ENCODE assay signal across 14 cellular contexts in the genomic region with DNA sequence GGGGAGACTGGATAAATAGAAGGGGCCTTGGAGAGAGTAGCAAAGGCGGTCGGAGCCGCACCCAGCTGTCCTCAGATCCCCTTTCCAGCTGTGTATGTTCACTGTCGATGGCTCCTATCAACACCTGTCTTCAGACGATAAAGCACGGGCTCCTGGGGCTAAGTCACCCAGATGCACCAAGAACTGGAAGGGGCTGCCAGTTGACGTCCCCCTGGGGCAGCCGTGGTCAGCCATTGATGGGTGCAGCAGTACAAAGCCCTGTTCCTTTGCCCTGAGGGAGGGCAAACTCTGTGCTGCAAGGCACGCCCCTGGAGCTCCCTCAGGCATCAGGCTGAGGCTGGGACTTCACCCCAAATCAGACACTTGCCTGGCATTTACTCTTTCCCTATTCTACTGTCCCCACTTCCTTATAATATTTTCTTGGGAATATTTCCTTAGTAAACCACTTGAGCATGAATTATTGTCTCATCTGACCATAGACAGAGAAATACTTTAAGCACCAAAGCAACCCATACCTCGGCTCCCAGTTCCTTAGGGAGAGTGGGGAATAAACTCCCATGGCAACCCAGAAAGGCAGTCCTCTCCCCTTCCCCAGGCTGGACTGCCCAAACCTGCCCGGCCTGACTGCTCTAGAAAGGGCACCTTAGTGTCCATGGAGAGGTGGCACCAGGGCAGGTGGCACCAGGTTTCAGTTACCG. TPM values are rescaled to one million over a fixed set of nuclear protein-coding genes. Genes with fewer than 3 reads are reported as not detected.
DNase-seq lines count a peak whose midpoint lies in the region; ATAC-seq and TF ChIP-seq lines count a peak whose summit lies in the region.
"Had no signal": no experiment of that assay in that cellular context is flagged by ENCODE, and none has a peak within 500 bp of the region (broad histone marks: within the 10 kb centered on the region; RNA-seq: fewer than 3 reads in every experiment).

No MANE protein-coding gene starts in this region.

- H3K9me3 ChIP-seq in BLaER1 = no peaks in the 10 kb centered on the region
- no peaks in the 10 kb centered on the region for H3K9me3 ChIP-seq in GM23248 (ENCODE audit: low read depth)
- no peaks in the 10 kb centered on the region for H3K9me3 ChIP-seq in WERI-Rb-1 (ENCODE audit: severe bottlenecking)
- H3K9me3 ChIP-seq in left lung = no peaks in the 10 kb centered on the region
- H3K9me3 ChIP-seq: MG63 had no signal

- H3K27me3 Mint-ChIP-seq in activated naive CD4-positive, alpha-beta T cell treated with anti-CD3 and anti-CD28 coated beads for 36 hours (ENCODE audit: low read depth) = peaks cover 2% of the 10 kb centered on the region

- 34 to 39% methylated on average over 12 of the region's 12 CpGs for WGBS in GM23248 (ENCODE audit: low coverage in 1 of 2, low lambda C conversion rate in 2 of 2, missing lambda C conversion rate in 2 of 2), 2 experiments

- 0 out of 2 replicates have a peak overlapping the region, but pooled peaks have one; percentile 62 for H2AFZ ChIP-seq in GM23248
- H2AFZ ChIP-seq: hepatocyte had no signal

- peak; percentile 28 for ATAC-seq in left lung

- no peak overlapping the region for H3K4me3 ChIP-seq in BLaER1
- H3K4me3 ChIP-seq in GM23248 = no peak overlapping the region
- H3K4me3 ChIP-seq in WERI-Rb-1 (ENCODE audit: low read depth, low read length) = no peak overlapping the region
- H3K4me3 ChIP-seq in left lung = no peak overlapping the region
- H3K4me3 ChIP-seq: hepatocyte, MG63, smooth muscle cell had no signal

- H3K9me2 ChIP-seq in GM23248 (ENCODE audit: insufficient read depth) = no peaks in the 10 kb centered on the region

- CTCF ChIA-PET in activated naive CD4-positive, alpha-beta T cell treated with anti-CD3 and anti-CD28 coated beads for 36 hours (lab: Charles Lee) = interaction anchor here (0.6 to 4.8 kb wide), 16 partner anchors 8 to 471 kb away, joined by 3 to 142 read pairs (median 4); a partner anchor contains a TSS

- H3K36me3 ChIP-seq in BLaER1 (no peaks in the 10 kb centered on the region), GM23248 (ENCODE audit: low read depth) (no peaks in the 10 kb centered on the region), WERI-Rb-1 (no peaks in the 10 kb centered on the region), left lung (no peaks in the 10 kb centered on the region)
- H3K36me3 ChIP-seq: MG63 had no signal

- H3K27me3 ChIP-seq in BLaER1 = no peaks in the 10 kb centered on the region
- no peaks in the 10 kb centered on the region for H3K27me3 ChIP-seq in GM23248 (replicated peaks; ENCODE audit: insufficient read depth)
- no peaks in the 10 kb centered on the region for H3K27me3 ChIP-seq in WERI-Rb-1 (ENCODE audit: insufficient read depth, low read depth, severe bottlenecking)
- peaks cover 0 to 44% of the 10 kb centered on the region in 2 donors for H3K27me3 ChIP-seq in left lung
- H3K27me3 ChIP-seq: hepatocyte, MG63 had no signal

- no peak overlapping the region for H3K4me3 Mint-ChIP-seq in activated naive CD4-positive, alpha-beta T cell treated with anti-CD3 and anti-CD28 coated beads for 36 hours
- H3K4me3 Mint-ChIP-seq: effector memory CD8-positive, alpha-beta T cell; nephron progenitor cell had no signal

- H3K27ac ChIP-seq in BLaER1 = no peak overlapping the region
- H3K27ac ChIP-seq in GM23248 = no peak overlapping the region
- H3K27ac ChIP-seq in WERI-Rb-1 = peak overlapping the region; percentile 31; the same call in 1 of the 2 replicates
- no peak overlapping the region for H3K27ac ChIP-seq in left lung
- H3K27ac ChIP-seq: hepatocyte had no signal

- H4K20me1 ChIP-seq in BLaER1 (no peaks in the 10 kb centered on the region), GM23248 (ENCODE audit: insufficient read depth) (no peaks in the 10 kb centered on the region)

- no peaks in the 10 kb centered on the region for H3K9me3 Mint-ChIP-seq in activated naive CD4-positive, alpha-beta T cell treated with anti-CD3 and anti-CD28 coated beads for 36 hours
- H3K9me3 Mint-ChIP-seq: effector memory CD8-positive, alpha-beta T cell; nephron progenitor cell had no signal

- TF ChIP-seq CTCF in WERI-Rb-1 (IDR thresholded peaks at IDR 0.05; ENCODE audit: low read depth, low read length) = no peak
- TF ChIP-seq CTCF in left lung (IDR thresholded peaks at IDR 0.05) = no peak

- intact Hi-C loops in left lung (cut with DNase I) = loop anchor here in 1 of 2 donors (5.0 to 10.0 kb wide), 2 partner anchors 109 to 263 kb away; a partner anchor contains a TSS
- intact Hi-C loops in activated naive CD4-positive, alpha-beta T cell treated with anti-CD3 and anti-CD28 coated beads for 36 hours (cut with micrococcal nuclease) = loop anchor here (10.0 kb wide), 1 partner anchor 267 kb away; no protein-coding TSS in a partner anchor

- peaks cover 18% of the 10 kb centered on the region for H3K4me1 ChIP-seq in BLaER1
- peaks cover 23% of the 10 kb centered on the region for H3K4me1 ChIP-seq in GM23248 (ENCODE audit: insufficient read depth)
- peaks cover 0 to 5% of the 10 kb centered on the region in 2 donors for H3K4me1 ChIP-seq in left lung

- DNase-seq in GM23248 (no peak), WERI-Rb-1 (no peak), left lung (no peak), DMS53 (lab: John Stamatoyannopoulos, UW) (no peak), DMS114 treated with DMSO at 0.1 percent for 48 hours (lab: John Stamatoyannopoulos, UW; ENCODE audit: unreplicated experiment) (no peak)
- no peak for DNase-seq in activated naive CD4-positive, alpha-beta T cell treated with anti-CD3 and anti-CD28 coated beads, Interleukin-2, amount 50 U/mL, for 16 hours
- no peak for DNase-seq in activated naive CD4-positive, alpha-beta T cell treated with anti-CD3 and anti-CD28 coated beads for 36 hours
- DNase-seq: SIG-M5 had no signal

- in situ Hi-C loops in GM23248 (cut with MboI) = no loop called here

- H3K27ac Mint-ChIP-seq in activated naive CD4-positive, alpha-beta T cell treated with anti-CD3 and anti-CD28 coated beads for 36 hours = no peak overlapping the region
- H3K27ac Mint-ChIP-seq: nephron progenitor cell had no signal

- H3K9ac ChIP-seq in BLaER1 = no peak overlapping the region; the same call in 1 of the 2 replicates
- H3K9ac ChIP-seq in GM23248 = no peak overlapping the region

- H3K4me2 ChIP-seq in BLaER1 = peak overlapping the region; percentile 83
- no peak overlapping the region for H3K4me2 ChIP-seq in GM23248 (ENCODE audit: unreplicated experiment)
- H3K4me2 ChIP-seq: hepatocyte, smooth muscle cell had no signal

- H3K79me2 ChIP-seq in GM23248 (ENCODE audit: insufficient read depth) = no peaks in the 10 kb centered on the region
- H3K79me2 ChIP-seq: hepatocyte had no signal

- peaks cover 11% of the 10 kb centered on the region; the same call in 1 of the 2 replicates for H3F3A ChIP-seq in GM23248 (ENCODE audit: insufficient read depth)

- H3K4me1 Mint-ChIP-seq in activated naive CD4-positive, alpha-beta T cell treated with anti-CD3 and anti-CD28 coated beads for 36 hours (ENCODE audit: low read depth) = peaks cover 5% of the 10 kb centered on the region
- H3K4me1 Mint-ChIP-seq: nephron progenitor cell had no signal

- no peaks in the 10 kb centered on the region for H3K36me3 Mint-ChIP-seq in activated naive CD4-positive, alpha-beta T cell treated with anti-CD3 and anti-CD28 coated beads for 36 hours (ENCODE audit: low read depth)

RNA-seq across cellular contexts. Expression of a gene that starts 59.6 kb away (rescaled TPM):
- total RNA-seq in GM23248 (2014; rRNA removed; shearing (Covaris generic)) = 12.9 and 13.8 TPM in 2 replicates
- 4.4 and 6.7 TPM in 2 replicates for polyA plus RNA-seq in GM23248 (2016; fragmentation: Nextera tagmentation; extraction: Ambion mirVana)
- total RNA-seq in left lung = under 1 TPM; 0.26 to 0.29 TPM
- total RNA-seq in activated naive CD4-positive, alpha-beta T cell treated with anti-CD3 and anti-CD28 coated beads for 36 hours = under 1 TPM; 0.42 to 0.50 TPM
